ENCODE assay signal across 1 cellular context in the genomic region with DNA sequence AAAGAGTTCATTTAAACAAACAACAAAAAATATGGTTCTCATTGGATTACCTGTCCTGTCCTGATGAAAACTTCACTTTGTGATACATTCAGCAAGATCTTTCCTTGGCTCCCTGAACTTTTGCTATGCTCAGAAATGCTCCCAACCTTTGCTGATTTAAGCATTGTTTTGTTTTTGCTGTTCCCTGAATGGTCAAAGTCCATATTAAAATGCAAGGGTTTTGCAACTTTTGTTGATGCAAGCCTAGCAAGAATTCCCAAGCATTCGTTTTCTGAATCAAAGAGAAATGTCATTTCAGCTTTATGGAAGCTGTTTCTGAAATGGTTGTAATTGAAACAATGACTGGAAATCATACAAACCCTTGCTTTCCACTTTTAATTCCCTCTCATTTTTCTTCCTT.
TF ChIP-seq lines count a peak whose summit lies in the region.

No MANE protein-coding gene starts in this region.

TF ChIP-seq in HepG2, 621 proteins besides CTCF, POLR2A, EP300 and RAD21 (continued from another document):
- TF ChIP-seq, protein P1, sequence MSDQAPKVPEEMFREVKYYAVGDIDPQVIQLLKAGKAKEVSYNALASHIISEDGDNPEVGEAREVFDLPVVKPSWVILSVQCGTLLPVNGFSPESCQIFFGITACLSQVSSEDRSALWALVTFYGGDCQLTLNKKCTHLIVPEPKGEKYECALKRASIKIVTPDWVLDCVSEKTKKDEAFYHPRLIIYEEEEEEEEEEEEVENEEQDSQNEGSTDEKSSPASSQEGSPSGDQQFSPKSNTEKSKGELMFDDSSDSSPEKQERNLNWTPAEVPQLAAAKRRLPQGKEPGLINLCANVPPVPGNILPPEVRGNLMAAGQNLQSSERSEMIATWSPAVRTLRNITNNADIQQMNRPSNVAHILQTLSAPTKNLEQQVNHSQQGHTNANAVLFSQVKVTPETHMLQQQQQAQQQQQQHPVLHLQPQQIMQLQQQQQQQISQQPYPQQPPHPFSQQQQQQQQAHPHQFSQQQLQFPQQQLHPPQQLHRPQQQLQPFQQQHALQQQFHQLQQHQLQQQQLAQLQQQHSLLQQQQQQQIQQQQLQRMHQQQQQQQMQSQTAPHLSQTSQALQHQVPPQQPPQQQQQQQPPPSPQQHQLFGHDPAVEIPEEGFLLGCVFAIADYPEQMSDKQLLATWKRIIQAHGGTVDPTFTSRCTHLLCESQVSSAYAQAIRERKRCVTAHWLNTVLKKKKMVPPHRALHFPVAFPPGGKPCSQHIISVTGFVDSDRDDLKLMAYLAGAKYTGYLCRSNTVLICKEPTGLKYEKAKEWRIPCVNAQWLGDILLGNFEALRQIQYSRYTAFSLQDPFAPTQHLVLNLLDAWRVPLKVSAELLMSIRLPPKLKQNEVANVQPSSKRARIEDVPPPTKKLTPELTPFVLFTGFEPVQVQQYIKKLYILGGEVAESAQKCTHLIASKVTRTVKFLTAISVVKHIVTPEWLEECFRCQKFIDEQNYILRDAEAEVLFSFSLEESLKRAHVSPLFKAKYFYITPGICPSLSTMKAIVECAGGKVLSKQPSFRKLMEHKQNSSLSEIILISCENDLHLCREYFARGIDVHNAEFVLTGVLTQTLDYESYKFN (CRISPR knock-in tag; conservative IDR thresholded peaks at IDR 0.05): peak; percentile 55
- no peak for TF ChIP-seq STAT5B (CRISPR knock-in tag; IDR thresholded peaks at IDR 0.05)
- no peak for TF ChIP-seq FOXK2 (IDR thresholded peaks at IDR 0.05)
- TF ChIP-seq MYNN (CRISPR knock-in tag; IDR thresholded peaks at IDR 0.05; ENCODE audit: low read depth): no peak
- peak; percentile 21 for TF ChIP-seq ASH2L (IDR thresholded peaks at IDR 0.05; ENCODE audit: insufficient read length, low read depth, low read length)
- TF ChIP-seq YY1 (IDR thresholded peaks at IDR 0.05; ENCODE audit: insufficient read depth, insufficient replicate concordance, low read depth, low read length): no peak
- TF ChIP-seq FOXP1 (IDR thresholded peaks at IDR 0.05): no peak
- TF ChIP-seq FOXP1 (CRISPR knock-in tag; IDR thresholded peaks at IDR 0.05): peak; percentile 62; the same call in 1 of the 2 replicates
- no peak for TF ChIP-seq SMAD9 (CRISPR knock-in tag; IDR thresholded peaks at IDR 0.05)
- TF ChIP-seq ELF1 (CRISPR knock-in tag; IDR thresholded peaks at IDR 0.05): no peak
- peak; percentile 73 for TF ChIP-seq NCOR1 (IDR thresholded peaks at IDR 0.05; ENCODE audit: borderline replicate concordance, low read length)
- TF ChIP-seq POGZ (CRISPR knock-in tag; IDR thresholded peaks at IDR 0.05): no peak
- TF ChIP-seq ZNF672 (CRISPR knock-in tag; IDR thresholded peaks at IDR 0.05): no peak
- no peak for TF ChIP-seq ZNF710 (CRISPR knock-in tag; IDR thresholded peaks at IDR 0.05; ENCODE audit: borderline replicate concordance)
- TF ChIP-seq ZNF382 (CRISPR knock-in tag; IDR thresholded peaks at IDR 0.05; ENCODE audit: borderline replicate concordance): no peak
- TF ChIP-seq PBX2 (CRISPR knock-in tag; IDR thresholded peaks at IDR 0.05): no peak
- no peak for TF ChIP-seq SMYD3 (CRISPR knock-in tag; IDR thresholded peaks at IDR 0.05)
- TF ChIP-seq ZNF605 (CRISPR knock-in tag; IDR thresholded peaks at IDR 0.05): no peak
- no peak for TF ChIP-seq MATR3 (CRISPR knock-in tag; IDR thresholded peaks at IDR 0.05)
- no peak for TF ChIP-seq ZKSCAN5 (CRISPR knock-in tag; IDR thresholded peaks at IDR 0.05)
- TF ChIP-seq AHR (CRISPR knock-in tag; IDR thresholded peaks at IDR 0.05): no peak
